ENCODE assay signal across 1 cellular context in genomic region chr21:41664881-41665765, GRCh38.
TF ChIP-seq lines count a peak whose summit lies in the region.

No MANE protein-coding gene starts in this region.

TF ChIP-seq in SK-N-SH, 30 proteins besides CTCF, POLR2A, EP300 and RAD21 (continued from another document):
- TF ChIP-seq, protein P1, sequence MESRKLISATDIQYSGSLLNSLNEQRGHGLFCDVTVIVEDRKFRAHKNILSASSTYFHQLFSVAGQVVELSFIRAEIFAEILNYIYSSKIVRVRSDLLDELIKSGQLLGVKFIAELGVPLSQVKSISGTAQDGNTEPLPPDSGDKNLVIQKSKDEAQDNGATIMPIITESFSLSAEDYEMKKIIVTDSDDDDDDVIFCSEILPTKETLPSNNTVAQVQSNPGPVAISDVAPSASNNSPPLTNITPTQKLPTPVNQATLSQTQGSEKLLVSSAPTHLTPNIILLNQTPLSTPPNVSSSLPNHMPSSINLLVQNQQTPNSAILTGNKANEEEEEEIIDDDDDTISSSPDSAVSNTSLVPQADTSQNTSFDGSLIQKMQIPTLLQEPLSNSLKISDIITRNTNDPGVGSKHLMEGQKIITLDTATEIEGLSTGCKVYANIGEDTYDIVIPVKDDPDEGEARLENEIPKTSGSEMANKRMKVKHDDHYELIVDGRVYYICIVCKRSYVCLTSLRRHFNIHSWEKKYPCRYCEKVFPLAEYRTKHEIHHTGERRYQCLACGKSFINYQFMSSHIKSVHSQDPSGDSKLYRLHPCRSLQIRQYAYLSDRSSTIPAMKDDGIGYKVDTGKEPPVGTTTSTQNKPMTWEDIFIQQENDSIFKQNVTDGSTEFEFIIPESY (IDR thresholded peaks at IDR 0.05; ENCODE audit: borderline replicate concordance, low read depth) = no peak
- TF ChIP-seq NRF1 (IDR thresholded peaks at IDR 0.05; ENCODE audit: low read depth, low read length) = no peak
- no peak for TF ChIP-seq JUND (IDR thresholded peaks at IDR 0.05)
- TF ChIP-seq RCOR1 (IDR thresholded peaks at IDR 0.05; ENCODE audit: low read length) = no peak
- TF ChIP-seq SMC3 (IDR thresholded peaks at IDR 0.05; ENCODE audit: low read depth, low read length) = no peak
- TF ChIP-seq IRF3 (IDR thresholded peaks at IDR 0.05; ENCODE audit: low read depth, low read length) = no peak
- TF ChIP-seq ELF1 (IDR thresholded peaks at IDR 0.05) = no peak
- no peak for TF ChIP-seq USF2 (IDR thresholded peaks at IDR 0.05; ENCODE audit: borderline replicate concordance, low read depth, low read length)
- TF ChIP-seq FOSL2 (IDR thresholded peaks at IDR 0.05; ENCODE audit: borderline replicate concordance, low read depth) = no peak; the same call in 1 of the 2 replicates
- TF ChIP-seq RXRA (IDR thresholded peaks at IDR 0.05; ENCODE audit: borderline replicate concordance, low read depth) = no peak
TF ChIP-seq in SK-N-SH: peak in this region for 0.
